In the genomic region with DNA sequence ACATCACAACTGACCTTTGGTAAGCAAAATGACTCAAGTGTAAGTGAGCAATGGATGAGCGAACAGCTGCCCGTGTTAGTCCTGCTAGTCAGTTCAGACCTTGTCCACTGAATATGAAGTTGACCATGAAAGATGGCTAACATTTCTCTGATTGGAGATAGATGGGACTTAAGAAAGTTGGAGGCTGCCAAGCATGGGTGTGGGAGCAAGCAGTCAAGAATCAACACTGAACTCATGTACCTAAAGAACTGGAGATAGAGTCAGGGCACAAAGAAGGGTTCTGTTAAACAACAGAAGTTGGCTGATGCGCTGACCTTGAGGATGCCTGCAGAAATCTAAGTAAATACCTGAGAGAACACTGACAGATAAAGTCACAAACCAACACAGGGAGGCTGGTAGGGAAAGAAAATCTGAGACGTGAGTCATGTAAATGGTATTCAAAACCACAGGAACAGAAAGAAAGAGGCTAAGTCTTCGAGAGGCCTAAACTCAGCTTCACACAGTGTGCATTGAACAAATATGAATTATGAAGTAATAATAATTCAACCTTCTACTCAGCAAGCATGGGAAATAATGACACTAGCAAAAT, we compare ENCODE assay signal across 1 cellular context.
TF ChIP-seq lines count a peak whose summit lies in the region.

No MANE protein-coding gene starts in this region.

TF ChIP-seq in endothelial cell of umbilical vein, 7 proteins besides CTCF, POLR2A, EP300 and RAD21 (continued from another document):
- no peak for TF ChIP-seq MYC (IDR thresholded peaks at IDR 0.05; ENCODE audit: low read depth, low read length)
- TF ChIP-seq EZH2 (IDR thresholded peaks at IDR 0.05; ENCODE audit: borderline replicate concordance, low read depth, low read length, severe bottlenecking): no peak
- peak; percentile 47 for TF ChIP-seq POLR2AphosphoS5 (IDR thresholded peaks at IDR 0.05; ENCODE audit: insufficient read depth, low read depth, low read length)
- peak; percentile 54 for TF ChIP-seq GATA2 (IDR thresholded peaks at IDR 0.05; ENCODE audit: insufficient read depth, insufficient read length, low read depth, low read length)
- TF ChIP-seq JUN (IDR thresholded peaks at IDR 0.05; ENCODE audit: borderline replicate concordance, insufficient read depth, insufficient read length, low read depth): peak; percentile 67
